Comparison of ENCODE assay signal across 4 cellular contexts in genomic region chr7:102596036-102596435, GRCh38. TPM values are rescaled to one million over a fixed set of nuclear protein-coding genes. Genes with fewer than 3 reads are reported as not detected.
"Had no signal": no experiment of that assay in that cellular context is flagged by ENCODE, and none has a peak within 500 bp of the region (broad histone marks: within the 10 kb centered on the region; RNA-seq: fewer than 3 reads in every experiment).

No MANE protein-coding gene starts in this region.

RNA-seq across cellular contexts. Expression of gene SPDYE2, which starts 45.0 kb away (rescaled TPM):
- total RNA-seq: M059J, PC-3, Peyer's patch had no signal
- polyA plus RNA-seq: SK-N-SH had no signal
